9 cellular contexts compared by ENCODE assay signal in the genomic region with DNA sequence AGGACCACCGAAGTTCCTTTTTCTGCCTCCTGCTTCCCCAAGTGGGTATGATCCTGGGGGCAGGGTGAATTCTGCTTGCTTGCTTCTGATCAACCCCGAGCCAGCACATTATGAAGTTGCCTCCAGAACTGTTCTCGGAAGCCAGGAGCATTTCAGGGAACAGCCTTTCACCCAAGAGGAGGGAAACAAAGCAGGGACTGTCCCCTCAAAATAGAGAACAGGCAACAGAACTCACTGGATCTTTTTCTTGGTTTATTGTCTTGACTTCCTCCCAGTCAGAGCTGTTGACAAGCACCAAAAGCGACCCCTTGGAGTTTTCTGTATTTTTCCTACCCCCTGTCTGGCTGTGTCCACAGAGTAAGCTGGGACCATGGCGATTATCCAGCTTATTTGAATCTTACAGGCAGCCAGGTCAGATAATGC.
DNase-seq lines count a peak whose midpoint lies in the region; ATAC-seq and TF ChIP-seq lines count a peak whose summit lies in the region.
"Had no signal": no experiment of that assay in that cellular context is flagged by ENCODE, and none has a peak within 500 bp of the region (broad histone marks: within the 10 kb centered on the region; RNA-seq: fewer than 3 reads in every experiment).

No MANE protein-coding gene starts in this region.

- CTCF ChIA-PET in T-cell (lab: Charles Lee), result interaction anchor here in 1 of 2 donors (0.9 to 4.1 kb wide), 10 partner anchors 22 to 170 kb away, joined by 3 to 20 read pairs (median 6); no protein-coding TSS in a partner anchor

- TF ChIP-seq POLR2A in esophagus muscularis mucosa (IDR thresholded peaks at IDR 0.05; ENCODE audit: low read depth), result no peak

- peak in 1 of 4 experiments; percentile 14 for ATAC-seq in T-cell (replicated peaks in 1 of 4)
- ATAC-seq in HG02678 (IDR thresholded peaks at IDR 0.05; ENCODE audit: unreplicated experiment), result no peak
- ATAC-seq in HG02885 (IDR thresholded peaks at IDR 0.05; ENCODE audit: poor library complexity, unreplicated experiment), result no peak
- ATAC-seq in GM21576 (IDR thresholded peaks at IDR 0.05; ENCODE audit: unreplicated experiment), result no peak

- WGBS in esophagus muscularis mucosa, result 62% methylated on average over 5 of the region's 5 CpGs

- POLR2A ChIA-PET in T-cell (lab: Charles Lee), result interaction anchor here in 1 of 2 donors (0.9 to 1.5 kb wide), 5 partner anchors 12 to 74 kb away, joined by 3 to 7 read pairs (median 5); no protein-coding TSS in a partner anchor

- H3K27me3 Mint-ChIP-seq in T-cell, result no peaks in the 10 kb centered on the region

- H3K27ac ChIP-seq in esophagus muscularis mucosa (replicated peaks in 1 of 4), result peak overlapping the region; percentile 15 to 43 (median 30)

- H3K27ac Mint-ChIP-seq in T-cell, result peak overlapping the region; percentile 93 to 96
- H3K27ac Mint-ChIP-seq: nephron had no signal

- peak overlapping the region; percentile 47 to 72 (median 65) for H3K4me3 Mint-ChIP-seq in T-cell
- H3K4me3 Mint-ChIP-seq: nephron had no signal

- H3K4me1 Mint-ChIP-seq in T-cell, result peaks cover 86 to 90% (median 87%) of the 10 kb centered on the region in 3 donors

- H3K4me1 ChIP-seq in esophagus muscularis mucosa, result peaks cover 39 to 56% (median 47%) of the 10 kb centered on the region in 4 donors

- TF ChIP-seq CTCF in esophagus muscularis mucosa (IDR thresholded peaks at IDR 0.05), result no peak

- intact Hi-C loops in esophagus muscularis mucosa (cut with DNase I), result no loop called here
- intact Hi-C loops in posterior cingulate gyrus (cut with DNase I), result loop anchor here (10.0 kb wide), 1 partner anchor 59 kb away; no protein-coding TSS in a partner anchor

- DNase-seq in T-cell, result no peak
- DNase-seq in esophagus muscularis mucosa (ENCODE audit: extremely low spot score), result no peak
- peak in 6 of 10 donors; percentile 30 to 87 (median 38) for DNase-seq in posterior cingulate gyrus
- no peak for DNase-seq in germinal center (ENCODE audit: low spot score)

- H3K36me3 Mint-ChIP-seq in T-cell, result no peaks in the 10 kb centered on the region

- H3K9me3 Mint-ChIP-seq in T-cell, result no peaks in the 10 kb centered on the region
- H3K9me3 Mint-ChIP-seq: nephron had no signal

- TF ChIP-seq EP300 in esophagus muscularis mucosa (IDR thresholded peaks at IDR 0.05), result no peak

- H3K4me3 ChIP-seq in GM08714 (ENCODE audit: low read length), result peak overlapping the region; percentile 42; the same call in 1 of the 2 replicates
- H3K4me3 ChIP-seq in esophagus muscularis mucosa, result no peak overlapping the region

- no peaks in the 10 kb centered on the region for H3K36me3 ChIP-seq in esophagus muscularis mucosa

- H3K9me3 ChIP-seq in esophagus muscularis mucosa, result no peaks in the 10 kb centered on the region

- H3K27me3 ChIP-seq in esophagus muscularis mucosa, result no peaks in the 10 kb centered on the region

Comparison
In these comparisons a context has a peak if more than half of its experiments do, and no peak if none do; other contexts are left out.
1. DNase-seq: peak in posterior cingulate gyrus (6 of 10); none in T-cell (0 of 34), esophagus muscularis mucosa (single experiment) and germinal center (single experiment).